Comparison of ENCODE assay signal across 8 cellular contexts in genomic region chr5:170184007-170184687, GRCh38. TPM values are rescaled to one million over a fixed set of nuclear protein-coding genes. Genes with fewer than 3 reads are reported as not detected.
A peak's percentile ranks its signal among the peaks of the same experiment; 100 is the strongest.
DNase-seq lines count a peak whose midpoint lies in the region; ATAC-seq, FAIRE-seq and TF ChIP-seq lines count a peak whose summit lies in the region.

No MANE protein-coding gene starts in this region.

- H3K4me3 Mint-ChIP-seq in activated T-cell treated with anti-CD3 and anti-CD28 coated beads, Interleukin-2, amount 50 U/mL, for 24 hours: no peak overlapping the region

- no peaks in the 10 kb centered on the region for H3K4me1 ChIP-seq in vagina

- TF ChIP-seq CTCF in vagina (IDR thresholded peaks at IDR 0.05): peak in 1 of 3 experiments; percentile 39

- ATAC-seq in HG03060 (IDR thresholded peaks at IDR 0.05; ENCODE audit: low read depth, unreplicated experiment): peak; percentile 45

- H3K9me3 ChIP-seq in vagina: no peaks in the 10 kb centered on the region

- no peaks in the 10 kb centered on the region for H3K27me3 Mint-ChIP-seq in activated T-cell treated with anti-CD3 and anti-CD28 coated beads, Interleukin-2, amount 50 U/mL, for 24 hours

- no peak overlapping the region for H3K27ac ChIP-seq in vagina

- H3K4me3 ChIP-seq in vagina: no peak overlapping the region

- no peaks in the 10 kb centered on the region for H3K36me3 Mint-ChIP-seq in activated T-cell treated with anti-CD3 and anti-CD28 coated beads, Interleukin-2, amount 50 U/mL, for 24 hours (ENCODE audit: low read depth)

- H3K27me3 ChIP-seq in vagina: no peaks in the 10 kb centered on the region

- peaks cover 4% of the 10 kb centered on the region for H3K4me1 Mint-ChIP-seq in activated T-cell treated with anti-CD3 and anti-CD28 coated beads, Interleukin-2, amount 50 U/mL, for 24 hours (ENCODE audit: low read depth)

- TF ChIP-seq POLR2A in GM12891 (IDR thresholded peaks at IDR 0.05; ENCODE audit: low read depth, low read length) (no peak), vagina (IDR thresholded peaks at IDR 0.05) (no peak)

- no peak overlapping the region for H3K27ac Mint-ChIP-seq in activated T-cell treated with anti-CD3 and anti-CD28 coated beads, Interleukin-2, amount 50 U/mL, for 24 hours

- no peaks in the 10 kb centered on the region for H3K9me3 Mint-ChIP-seq in activated T-cell treated with anti-CD3 and anti-CD28 coated beads, Interleukin-2, amount 50 U/mL, for 24 hours

- DNase-seq in AG08395 (ENCODE audit: low spot score): peak; percentile 64
- DNase-seq in GM12891 (ENCODE audit: insufficient read length, low spot score): peak; percentile 40
- DNase-seq in NCI-H748 treated with DMSO at 0.1 percent for 48 hours (lab: John Stamatoyannopoulos, UW): peak; percentile 29
- peak; percentile 63 for DNase-seq in activated T-cell treated with anti-CD3 and anti-CD28 coated beads, Interleukin-2, amount 50 U/mL, for 24 hours
- DNase-seq in foreskin melanocyte: peak; percentile 18
- DNase-seq in nucleus accumbens (lab: John Stamatoyannopoulos, UW): peak in 46 of 56 donors; percentile 3 to 70 (median 26)
- no peak for DNase-seq in vagina (ENCODE audit: extremely low spot score in 2 of 2)

- no peaks in the 10 kb centered on the region for H3K36me3 ChIP-seq in vagina

- intact Hi-C loops in vagina (cut with DNase I): no loop called here

- FAIRE-seq in GM12891 (lab: Jason Lieb, UNC): peak; percentile 38

TF ChIP-seq in GM12891, 5 proteins besides CTCF, POLR2A, EP300 and RAD21:
- TF ChIP-seq PAX5 (IDR thresholded peaks at IDR 0.05; ENCODE audit: insufficient read depth, low read length, severe bottlenecking) (no peak), TAF1 (IDR thresholded peaks at IDR 0.05; ENCODE audit: low read depth, low read length) (no peak), POLR2AphosphoS5 (IDR thresholded peaks at IDR 0.05; ENCODE audit: low read depth, low read length) (no peak)

RNA-seq across cellular contexts. Expression of gene C5orf58, which starts 48.6 kb away (rescaled TPM):
- polyA plus RNA-seq in GM12891 (2012; ENCODE audit: low read depth, missing spikeins): 0.10 TPM
- not detected for total RNA-seq in vagina

Comparison
In these comparisons a context has a peak if more than half of its experiments do, and no peak if none do; other contexts are left out.
1. DNase-seq: peak in AG08395 (single experiment), GM12891 (single experiment), NCI-H748 treated with DMSO at 0.1 percent for 48 hours (single experiment), activated T-cell treated with anti-CD3 and anti-CD28 coated beads, Interleukin-2, amount 50 U/mL, for 24 hours (single experiment), foreskin melanocyte (single experiment) and nucleus accumbens (46 of 56); none in vagina (0 of 2).